ENCODE assay signal across 12 cellular contexts in the genomic region with DNA sequence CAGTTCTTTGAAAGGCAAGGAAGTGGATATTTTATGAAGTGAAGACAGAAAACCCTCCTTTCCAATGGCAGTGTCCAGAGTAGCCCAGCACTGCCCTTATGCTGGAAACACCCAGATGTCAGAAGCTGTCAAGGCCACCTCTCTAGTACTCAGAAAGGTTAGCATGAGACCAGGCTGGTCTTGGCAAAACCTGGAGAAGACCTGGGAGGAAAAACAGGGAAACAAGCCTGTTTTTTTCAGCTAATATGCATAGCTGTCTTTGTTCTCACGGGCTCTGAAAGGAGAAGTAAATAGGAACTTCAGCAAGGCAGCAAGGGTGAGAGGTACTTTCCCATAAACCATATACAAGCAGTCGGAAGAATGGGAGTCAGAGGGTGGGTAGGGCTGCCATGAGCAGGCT.
"Had no signal": no experiment of that assay in that cellular context is flagged by ENCODE, and none has a peak within 500 bp of the region (broad histone marks: within the 10 kb centered on the region; RNA-seq: fewer than 3 reads in every experiment).

No MANE protein-coding gene starts in this region.

- H3K36me3 ChIP-seq: transverse colon had no signal

- H3K4me1 ChIP-seq: parathyroid adenoma had no signal

- H3K9me3 ChIP-seq: left lung, SJSA1, transverse colon had no signal

- H3K4me3 ChIP-seq: left lung, SJSA1, transverse colon had no signal

- DNase-seq: activated CD4-positive, alpha-beta T cell treated with anti-CD3 and anti-CD28 coated beads for 4 hours; activated CD8-positive, alpha-beta memory T cell treated with anti-CD3 and anti-CD28 coated beads, Interleukin-2, amount 50 U/mL, for 4 hours; activated CD8-positive, alpha-beta T cell treated with anti-CD3 and anti-CD28 coated beads for 36 hours; activated T-cell treated with anti-CD3 and anti-CD28 coated beads, Interleukin-2, amount 50 U/mL, for 72 hours; cortex of kidney; effector memory CD4-positive, alpha-beta T cell; left lung; retina; small intestine; transverse colon had no signal

- H3K27ac ChIP-seq: parathyroid adenoma, SJSA1 had no signal

- ATAC-seq: activated CD8-positive, alpha-beta T cell treated with anti-CD3 and anti-CD28 coated beads for 36 hours; activated T-cell treated with anti-CD3 and anti-CD28 coated beads, Interleukin-2, amount 50 U/mL, for 72 hours; left lung had no signal

- H3K27me3 ChIP-seq: left lung, SJSA1, transverse colon had no signal

- H3K9ac ChIP-seq: parathyroid adenoma had no signal
